In genomic region chr7:138083859-138084258, GRCh38 we compare ENCODE assay signal across 9 cellular contexts. TPM values are rescaled to one million over a fixed set of nuclear protein-coding genes. Genes with fewer than 3 reads are reported as not detected.
"Had no signal": no experiment of that assay in that cellular context is flagged by ENCODE, and none has a peak within 500 bp of the region (broad histone marks: within the 10 kb centered on the region; RNA-seq: fewer than 3 reads in every experiment).

No MANE protein-coding gene starts in this region.

- H3K4me3 ChIP-seq: K562 had no signal

- H3K36me3 Mint-ChIP-seq: IgD-negative memory B cell had no signal

- H3K4me1 Mint-ChIP-seq: IgD-negative memory B cell had no signal

- H3K27ac Mint-ChIP-seq: IgD-negative memory B cell had no signal

- H3K4me3 Mint-ChIP-seq: IgD-negative memory B cell had no signal

- FAIRE-seq: HTR-8/SVneo, K562 had no signal

- ATAC-seq: K562 had no signal

- DNase-seq: IMR-90, KBM-7, KG1 had no signal

- H3K27ac ChIP-seq: HL-60 had no signal

RNA-seq across cellular contexts. Expression of gene AKR1D1, which starts 7.6 kb away (rescaled TPM):
- total RNA-seq: HT-29, HT1080, IMR-90, K562 had no signal
- polyA plus RNA-seq: IgD-negative memory B cell, IMR-90, K562 had no signal
